Comparison of ENCODE assay signal across 8 cellular contexts in genomic region chr3:154120903-154121235, GRCh38.
A peak's percentile ranks its signal among the peaks of the same experiment; 100 is the strongest.
DNase-seq lines count a peak whose midpoint lies in the region; ATAC-seq and TF ChIP-seq lines count a peak whose summit lies in the region.

No MANE protein-coding gene starts in this region.

- H3K27ac ChIP-seq in DOHH2 (ENCODE audit: low read depth, low read length), result no peak overlapping the region

- H4K20me1 ChIP-seq in DOHH2 (ENCODE audit: control insufficient read depth, insufficient read depth, low read depth, low read length), result no peaks in the 10 kb centered on the region

- no peaks in the 10 kb centered on the region for H3F3A ChIP-seq in DOHH2 (ENCODE audit: control insufficient read depth, insufficient read depth)

- H3K4me1 Mint-ChIP-seq in stimulated activated effector memory CD8-positive, alpha-beta T cell treated with anti-CD3 and anti-CD28 coated beads, Interleukin-12 subunit alpha, Interleukin-12 subunit beta, amount 100 ng/mL, for 72 hours, result peaks cover 20% of the 10 kb centered on the region

- H3K4me2 ChIP-seq in DOHH2 (ENCODE audit: low read length), result peak overlapping the region; percentile 56

- ATAC-seq in HG02763 (IDR thresholded peaks at IDR 0.05; ENCODE audit: unreplicated experiment) (peak; percentile 35), HG03095 (IDR thresholded peaks at IDR 0.05; ENCODE audit: unreplicated experiment) (no peak)
- peak; percentile 52 for ATAC-seq in stimulated activated effector memory CD8-positive, alpha-beta T cell treated with anti-CD3 and anti-CD28 coated beads, Interleukin-12 subunit alpha, Interleukin-12 subunit beta, amount 100 ng/mL, for 72 hours

- H3K36me3 ChIP-seq in DOHH2 (ENCODE audit: control insufficient read depth, low read length), result no peaks in the 10 kb centered on the region

- H3K9me3 Mint-ChIP-seq in stimulated activated effector memory CD8-positive, alpha-beta T cell treated with anti-CD3 and anti-CD28 coated beads, Interleukin-12 subunit alpha, Interleukin-12 subunit beta, amount 100 ng/mL, for 72 hours, result no peaks in the 10 kb centered on the region

- no peak for DNase-seq in stimulated activated effector memory CD8-positive, alpha-beta T cell treated with anti-CD3 and anti-CD28 coated beads, Interleukin-12 subunit alpha, Interleukin-12 subunit beta, amount 100 ng/mL, for 72 hours (ENCODE audit: low spot score in 2 of 2)
- no peak for DNase-seq in activated effector memory CD4-positive, alpha-beta T cell treated with Interleukin-2 at 50 U/mL for 16 hours
- DNase-seq in NCI-H2196 treated with DMSO at 0.1 percent for 48 hours (lab: John Stamatoyannopoulos, UW; ENCODE audit: unreplicated experiment), result no peak

- H3K4me3 ChIP-seq in DOHH2 (ENCODE audit: low read length), result peak overlapping the region; percentile 66
- H3K4me3 ChIP-seq in WI38 (ENCODE audit: low read depth, low read length), result peak overlapping the region; percentile 63
- H3K4me3 ChIP-seq in iPS-11a (ENCODE audit: low read depth, low read length), result peak overlapping the region; percentile 62

- TF ChIP-seq CTCF in DOHH2 (IDR thresholded peaks at IDR 0.05; ENCODE audit: low read depth, low read length, poor library complexity, severe bottlenecking) (no peak), WI38 (IDR thresholded peaks at IDR 0.05; ENCODE audit: low read depth, low read length) (no peak)

- H3K79me2 ChIP-seq in DOHH2 (ENCODE audit: control insufficient read depth, low read length), result no peaks in the 10 kb centered on the region

- peak overlapping the region; percentile 67 for H3K4me3 Mint-ChIP-seq in stimulated activated effector memory CD8-positive, alpha-beta T cell treated with anti-CD3 and anti-CD28 coated beads, Interleukin-12 subunit alpha, Interleukin-12 subunit beta, amount 100 ng/mL, for 72 hours

- H3K4me1 ChIP-seq in DOHH2 (ENCODE audit: control insufficient read depth, low read length), result 0 out of 2 replicates have a peak, but pooled peaks cover 4% of the 10 kb centered on the region

- no peaks in the 10 kb centered on the region for H3K9me2 ChIP-seq in DOHH2 (replicated peaks; ENCODE audit: control insufficient read depth, low read length)

- no peaks in the 10 kb centered on the region for H3K36me3 Mint-ChIP-seq in stimulated activated effector memory CD8-positive, alpha-beta T cell treated with anti-CD3 and anti-CD28 coated beads, Interleukin-12 subunit alpha, Interleukin-12 subunit beta, amount 100 ng/mL, for 72 hours

- no peaks in the 10 kb centered on the region for H3K27me3 ChIP-seq in DOHH2 (ENCODE audit: control insufficient read depth, low read length)

- H3K9me3 ChIP-seq in DOHH2 (ENCODE audit: control insufficient read depth, insufficient read depth, low read length), result no peaks in the 10 kb centered on the region; the same call in 1 of the 2 replicates

- no peak overlapping the region for H3K27ac Mint-ChIP-seq in stimulated activated effector memory CD8-positive, alpha-beta T cell treated with anti-CD3 and anti-CD28 coated beads, Interleukin-12 subunit alpha, Interleukin-12 subunit beta, amount 100 ng/mL, for 72 hours
